Comparison of ENCODE assay signal across 15 cellular contexts in the genomic region with DNA sequence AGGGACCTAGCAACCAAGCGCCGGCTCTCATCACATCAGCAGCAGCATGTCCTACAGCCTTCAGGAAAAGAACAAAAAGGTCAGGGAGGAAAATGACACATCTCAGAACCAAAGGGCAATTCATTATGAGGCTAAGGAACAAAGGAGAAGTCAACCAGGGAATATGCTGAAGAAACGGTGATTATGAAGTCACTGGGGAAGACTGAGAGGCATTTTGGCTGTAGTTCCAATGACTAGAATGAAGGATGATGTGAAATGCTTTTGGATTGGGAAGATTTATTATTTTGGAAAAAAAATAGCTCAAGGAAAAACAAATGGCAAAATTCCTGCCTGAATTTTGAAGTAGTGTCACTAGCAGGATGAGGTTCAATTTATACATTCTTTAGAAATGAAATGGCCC. TPM values are rescaled to one million over a fixed set of nuclear protein-coding genes. Genes with fewer than 3 reads are reported as not detected.
DNase-seq lines count a peak whose midpoint lies in the region; ATAC-seq and TF ChIP-seq lines count a peak whose summit lies in the region.
"Had no signal": no experiment of that assay in that cellular context is flagged by ENCODE, and none has a peak within 500 bp of the region (broad histone marks: within the 10 kb centered on the region; RNA-seq: fewer than 3 reads in every experiment).

No MANE protein-coding gene starts in this region.

- no TSS peak for BruUV-seq in OCI-LY7 (replicated peaks; lab: Mats Ljungman, UMichigan)

- H3K4me3 ChIP-seq in OCI-LY7 (ENCODE audit: low read depth, low read length, poor library complexity, severe bottlenecking) (no peak overlapping the region), astrocyte of the spinal cord (ENCODE audit: low read depth, low read length) (no peak overlapping the region), trophoblast cell (ENCODE audit: low read depth, low read length) (no peak overlapping the region)
- H3K4me3 ChIP-seq: colonic mucosa had no signal

- peaks cover 7% of the 10 kb centered on the region for H3K27me3 ChIP-seq in trophoblast cell (ENCODE audit: insufficient read depth, low read length)

- no peaks in the 10 kb centered on the region for H3K9me2 ChIP-seq in OCI-LY7 (ENCODE audit: insufficient read depth, low read length)

- POLR2A ChIA-PET in activated CD4-positive, alpha-beta memory T cell treated with anti-CD3 and anti-CD28 coated beads for 36 hours (lab: Charles Lee): interaction anchor here (0.6 to 1.2 kb wide), 2 partner anchors 29 to 110 kb away, joined by 3 to 4 read pairs; no protein-coding TSS in a partner anchor
- POLR2A ChIA-PET in activated CD4-positive, alpha-beta memory T cell treated with anti-CD3 and anti-CD28 coated beads, Interleukin-2, amount 10 ng/mL, durations not matched to agents 7 days and 5 days (lab: Charles Lee): interaction anchor here (0.8 to 1.8 kb wide), 2 partner anchors 102 to 211 kb away, joined by 3 to 5 read pairs; no protein-coding TSS in a partner anchor
- POLR2A ChIA-PET in OCI-LY7 (lab: Charles Lee): interaction anchor here (0.7 to 3.4 kb wide), 12 partner anchors 12 to 465 kb away, joined by 3 to 20 read pairs (median 4); no protein-coding TSS in a partner anchor

- no peak for TF ChIP-seq CTCF in OCI-LY7 (conservative IDR thresholded peaks at IDR 0.05; ENCODE audit: low read length)
- no peak for TF ChIP-seq CTCF in astrocyte of the spinal cord (IDR thresholded peaks at IDR 0.05; ENCODE audit: low read depth, low read length)

- no peak overlapping the region for H2BK5ac ChIP-seq in trophoblast cell (ENCODE audit: low read depth, low read length, poor library complexity)

- no peak overlapping the region for H3K18ac ChIP-seq in trophoblast cell (ENCODE audit: low read length)

- H3K27me3 Mint-ChIP-seq in activated CD4-positive, alpha-beta memory T cell treated with anti-CD3 and anti-CD28 coated beads for 36 hours: no peaks in the 10 kb centered on the region
- peaks cover 21% of the 10 kb centered on the region for H3K27me3 Mint-ChIP-seq in activated CD4-positive, alpha-beta memory T cell treated with anti-CD3 and anti-CD28 coated beads, Interleukin-2, amount 10 ng/mL, durations not matched to agents 7 days and 5 days
- H3K27me3 Mint-ChIP-seq in activated CD8-positive, alpha-beta memory T cell treated with anti-CD3 and anti-CD28 coated beads, Interleukin-2, amount 10 ng/mL, durations not matched to agents 7 days and 5 days: peaks cover 32% of the 10 kb centered on the region

- no peak overlapping the region for H3K14ac ChIP-seq in trophoblast cell (ENCODE audit: low read length)

- H4K8ac ChIP-seq in trophoblast cell (ENCODE audit: low read depth, low read length): no peak overlapping the region

- no peak overlapping the region for H3K23ac ChIP-seq in trophoblast cell (ENCODE audit: low read length)

- H3K9me3 ChIP-seq in OCI-LY7 (ENCODE audit: low read length): no peaks in the 10 kb centered on the region
- H3K9me3 ChIP-seq in trophoblast cell (ENCODE audit: insufficient read depth, low read depth, low read length): no peaks in the 10 kb centered on the region
- H3K9me3 ChIP-seq: colonic mucosa had no signal

- ATAC-seq in activated CD8-positive, alpha-beta memory T cell treated with anti-CD3 and anti-CD28 coated beads, Interleukin-2, amount 10 ng/mL, durations not matched to agents 7 days and 5 days: no peak
- ATAC-seq in GM19452 (IDR thresholded peaks at IDR 0.05; ENCODE audit: unreplicated experiment): no peak
- ATAC-seq: Panc1 had no signal

- no peak overlapping the region for H3K9ac ChIP-seq in trophoblast cell (ENCODE audit: low read length)

- in situ Hi-C loops in astrocyte of the spinal cord (cut with HindIII; ENCODE audit: low sequenced_read_pairs): no loop called here

- no peak overlapping the region for H2AFZ ChIP-seq in OCI-LY7 (ENCODE audit: low read length)
- no peak overlapping the region for H2AFZ ChIP-seq in trophoblast cell (ENCODE audit: insufficient read depth, low read length, poor library complexity)

- H3K4ac ChIP-seq in trophoblast cell (ENCODE audit: low read depth, low read length): no peak overlapping the region

- H3K36me3 Mint-ChIP-seq in activated CD4-positive, alpha-beta memory T cell treated with anti-CD3 and anti-CD28 coated beads for 36 hours: peaks cover 43% of the 10 kb centered on the region
- H3K36me3 Mint-ChIP-seq in activated CD4-positive, alpha-beta memory T cell treated with anti-CD3 and anti-CD28 coated beads, Interleukin-2, amount 10 ng/mL, durations not matched to agents 7 days and 5 days (ENCODE audit: low read depth): peaks cover 45% of the 10 kb centered on the region
- peaks cover 14% of the 10 kb centered on the region for H3K36me3 Mint-ChIP-seq in activated CD8-positive, alpha-beta memory T cell treated with anti-CD3 and anti-CD28 coated beads, Interleukin-2, amount 10 ng/mL, durations not matched to agents 7 days and 5 days

- H4K12ac ChIP-seq in trophoblast cell (ENCODE audit: low read depth, low read length): no peak overlapping the region

- H3K4me1 Mint-ChIP-seq in activated CD4-positive, alpha-beta memory T cell treated with anti-CD3 and anti-CD28 coated beads for 36 hours (ENCODE audit: low read depth): peaks cover 80% of the 10 kb centered on the region
- H3K4me1 Mint-ChIP-seq in activated CD4-positive, alpha-beta memory T cell treated with anti-CD3 and anti-CD28 coated beads, Interleukin-2, amount 10 ng/mL, durations not matched to agents 7 days and 5 days: peaks cover 66% of the 10 kb centered on the region
- peaks cover 52% of the 10 kb centered on the region for H3K4me1 Mint-ChIP-seq in activated CD8-positive, alpha-beta memory T cell treated with anti-CD3 and anti-CD28 coated beads, Interleukin-2, amount 10 ng/mL, durations not matched to agents 7 days and 5 days

- H3K27ac ChIP-seq in OCI-LY7 (ENCODE audit: low read depth, low read length, poor library complexity, severe bottlenecking) (peak overlapping the region; percentile 6), trophoblast cell (ENCODE audit: low read depth, low read length) (no peak overlapping the region)
- H3K27ac ChIP-seq: colonic mucosa had no signal

- no peak overlapping the region for H2BK120ac ChIP-seq in trophoblast cell (ENCODE audit: insufficient read depth, low read length, poor library complexity)

- peaks cover 2% of the 10 kb centered on the region for H3K9me3 Mint-ChIP-seq in activated CD4-positive, alpha-beta memory T cell treated with anti-CD3 and anti-CD28 coated beads for 36 hours
- H3K9me3 Mint-ChIP-seq in activated CD4-positive, alpha-beta memory T cell treated with anti-CD3 and anti-CD28 coated beads, Interleukin-2, amount 10 ng/mL, durations not matched to agents 7 days and 5 days: peaks cover 7% of the 10 kb centered on the region
- H3K9me3 Mint-ChIP-seq in activated CD8-positive, alpha-beta memory T cell treated with anti-CD3 and anti-CD28 coated beads, Interleukin-2, amount 10 ng/mL, durations not matched to agents 7 days and 5 days (ENCODE audit: low read depth): no peaks in the 10 kb centered on the region

- peaks cover 8% of the 10 kb centered on the region for H3K79me1 ChIP-seq in trophoblast cell (ENCODE audit: low read length)

- H3K4me2 ChIP-seq in OCI-LY7 (ENCODE audit: low read length): peak overlapping the region; percentile 97
- H3K4me2 ChIP-seq in trophoblast cell (ENCODE audit: low read length): no peak overlapping the region

- peak overlapping the region; percentile 33 for H3K4me3 Mint-ChIP-seq in activated CD4-positive, alpha-beta memory T cell treated with anti-CD3 and anti-CD28 coated beads for 36 hours
- H3K4me3 Mint-ChIP-seq in activated CD4-positive, alpha-beta memory T cell treated with anti-CD3 and anti-CD28 coated beads, Interleukin-2, amount 10 ng/mL, durations not matched to agents 7 days and 5 days: no peak overlapping the region
- H3K4me3 Mint-ChIP-seq in activated CD8-positive, alpha-beta memory T cell treated with anti-CD3 and anti-CD28 coated beads, Interleukin-2, amount 10 ng/mL, durations not matched to agents 7 days and 5 days: no peak overlapping the region
- H3K4me3 Mint-ChIP-seq: nephron progenitor cell had no signal

- WGBS in trophoblast cell (ENCODE audit: extremely low coverage, insufficient coverage, insufficient read length): no CpG with 5 or more reads among the region's 3 CpGs

- no peak for DNase-seq in activated CD4-positive, alpha-beta memory T cell treated with anti-CD3 and anti-CD28 coated beads for 36 hours
- DNase-seq in activated CD4-positive, alpha-beta memory T cell treated with anti-CD3 and anti-CD28 coated beads, Interleukin-2, amount 10 ng/mL, durations not matched to agents 7 days and 5 days: no peak
- no peak for DNase-seq in OCI-LY7 (ENCODE audit: low spot score)
- DNase-seq in astrocyte of the spinal cord (ENCODE audit: low read depth, low spot score): peak; percentile 17
- no peak for DNase-seq in trophoblast cell
- no peak for DNase-seq in activated CD8-positive, alpha-beta memory T cell treated with anti-CD3 and anti-CD28 coated beads, Interleukin-2, amount 10 ng/mL, durations not matched to agents 7 days and 5 days
- DNase-seq in cortex of kidney (lab: John Stamatoyannopoulos, UW): no peak
- DNase-seq: activated CD8-positive, alpha-beta memory T cell treated with anti-CD3 and anti-CD28 coated beads, Interleukin-2, amount 50 U/mL, for 48 hours; anterior cingulate cortex; colonic mucosa; NCI-H2029 treated with DMSO at 0.1 percent for 48 hours; nephron progenitor cell; stimulated activated CD4-positive, alpha-beta T cell treated with anti-CD3 and anti-CD28 coated beads, Interleukin-15, amount 100 ng/mL, for 24 hours had no signal

- peak overlapping the region; percentile 2 for H2BK12ac ChIP-seq in trophoblast cell (ENCODE audit: low read length)

- H3K79me2 ChIP-seq in OCI-LY7 (ENCODE audit: insufficient read depth, low read depth, low read length) (peaks cover 100% of the 10 kb centered on the region), trophoblast cell (ENCODE audit: control insufficient read depth, insufficient read depth, low read length, poor library complexity) (peaks cover 4% of the 10 kb centered on the region)

- intact Hi-C loops in activated CD4-positive, alpha-beta memory T cell treated with anti-CD3 and anti-CD28 coated beads for 36 hours (cut with micrococcal nuclease): no loop called here
- intact Hi-C loops in OCI-LY7 (cut with micrococcal nuclease; ENCODE audit: unreplicated experiment): loop anchor here (10.0 kb wide), 1 partner anchor 656 kb away; a partner anchor contains a TSS

- CTCF ChIA-PET in activated CD4-positive, alpha-beta memory T cell treated with anti-CD3 and anti-CD28 coated beads for 36 hours (lab: Charles Lee): interaction anchor here (0.9 to 8.9 kb wide), 5 partner anchors 17 to 350 kb away, joined by 3 to 144 read pairs (median 3); no protein-coding TSS in a partner anchor
- CTCF ChIA-PET in activated CD4-positive, alpha-beta memory T cell treated with anti-CD3 and anti-CD28 coated beads, Interleukin-2, amount 10 ng/mL, durations not matched to agents 7 days and 5 days (lab: Charles Lee): interaction anchor here (0.8 to 14.1 kb wide), 4 partner anchors 102 to 462 kb away, joined by 3 to 281 read pairs (median 6); a partner anchor contains a TSS
- CTCF ChIA-PET in OCI-LY7 (lab: Charles Lee; ENCODE audit: unreplicated experiment): no interaction called here
- CTCF ChIA-PET in activated CD8-positive, alpha-beta memory T cell treated with anti-CD3 and anti-CD28 coated beads, Interleukin-2, amount 10 ng/mL, durations not matched to agents 7 days and 5 days (lab: Charles Lee): interaction anchor here (1.1 to 15.2 kb wide), 4 partner anchors 102 to 350 kb away, joined by 4 to 258 read pairs (median 25); no protein-coding TSS in a partner anchor

- H4K91ac ChIP-seq in trophoblast cell (ENCODE audit: low read depth, low read length): no peak overlapping the region

- no peak overlapping the region for H2AK5ac ChIP-seq in trophoblast cell (ENCODE audit: low read length)

- H3K4me1 ChIP-seq in OCI-LY7 (ENCODE audit: insufficient read depth, low read length, poor library complexity, severe bottlenecking) (peaks cover 80% of the 10 kb centered on the region), trophoblast cell (ENCODE audit: control insufficient read depth in 1 of 2, insufficient read depth in 2 of 2, low read length in 2 of 2) (peaks cover 0 to 1% of the 10 kb centered on the region in 2 experiments)

- H3K27ac Mint-ChIP-seq in activated CD4-positive, alpha-beta memory T cell treated with anti-CD3 and anti-CD28 coated beads for 36 hours: peak overlapping the region; percentile 46
- no peak overlapping the region for H3K27ac Mint-ChIP-seq in activated CD4-positive, alpha-beta memory T cell treated with anti-CD3 and anti-CD28 coated beads, Interleukin-2, amount 10 ng/mL, durations not matched to agents 7 days and 5 days
- no peak overlapping the region for H3K27ac Mint-ChIP-seq in activated CD8-positive, alpha-beta memory T cell treated with anti-CD3 and anti-CD28 coated beads, Interleukin-2, amount 10 ng/mL, durations not matched to agents 7 days and 5 days
- H3K27ac Mint-ChIP-seq: nephron progenitor cell had no signal

- H3K36me3 ChIP-seq in OCI-LY7 (ENCODE audit: insufficient read depth, low read length) (peaks cover 77% of the 10 kb centered on the region), trophoblast cell (ENCODE audit: control insufficient read depth in 1 of 2, insufficient read depth in 2 of 2, low read length in 2 of 2) (no peaks in the 10 kb centered on the region)
- H3K36me3 ChIP-seq: colonic mucosa had no signal

- H4K20me1 ChIP-seq in OCI-LY7 (ENCODE audit: insufficient read depth, low read length): no peaks in the 10 kb centered on the region

RNA-seq across cellular contexts. Expression of a gene that starts 5.7 kb away (rescaled TPM):
- total RNA-seq in activated CD4-positive, alpha-beta memory T cell treated with anti-CD3 and anti-CD28 coated beads for 36 hours: 10 to 100 TPM; 49.2 to 55.4 TPM
- 10 to 100 TPM; 30.3 to 31.1 TPM for total RNA-seq in activated CD4-positive, alpha-beta memory T cell treated with anti-CD3 and anti-CD28 coated beads, Interleukin-2, amount 10 ng/mL, durations not matched to agents 7 days and 5 days
- 92.0 and 95.7 TPM in 2 replicates for total RNA-seq in OCI-LY7 (2014; rRNA removed; shearing (Covaris generic))
- 163 and 265 TPM in 2 replicates for total RNA-seq in OCI-LY7 (2022)
- 4.4 and 5.2 TPM in 2 replicates for polyA plus RNA-seq in trophoblast cell (2013)
- 10 to 100 TPM; 21.5 to 22.6 TPM for total RNA-seq in activated CD8-positive, alpha-beta memory T cell treated with anti-CD3 and anti-CD28 coated beads, Interleukin-2, amount 10 ng/mL, durations not matched to agents 7 days and 5 days
